ENCODE assay signal across 8 cellular contexts in genomic region chrX:119015407-119016242, GRCh38. TPM values are rescaled to one million over a fixed set of nuclear protein-coding genes. Genes with fewer than 3 reads are reported as not detected.
DNase-seq lines count a peak whose midpoint lies in the region; ATAC-seq and TF ChIP-seq lines count a peak whose summit lies in the region.

No MANE protein-coding gene starts in this region.

- WGBS in smooth muscle cell (ENCODE audit: low lambda C conversion rate), result 56% methylated on average over 7 of the region's 7 CpGs

- H3K27me3 Mint-ChIP-seq in activated CD4-positive, alpha-beta T cell treated with anti-CD3 and anti-CD28 coated beads, Interleukin-2, amount 10 ng/mL, durations not matched to agents 24 days and 14 days, result no peaks in the 10 kb centered on the region

- no peaks in the 10 kb centered on the region for H4K20me1 ChIP-seq in smooth muscle cell (ENCODE audit: low read depth)

- no peak overlapping the region for H3K4me2 ChIP-seq in smooth muscle cell

- no peaks in the 10 kb centered on the region for H3K36me3 ChIP-seq in smooth muscle cell (ENCODE audit: low read depth)

- intact Hi-C loops in activated CD4-positive, alpha-beta T cell treated with anti-CD3 and anti-CD28 coated beads, Interleukin-2, amount 10 ng/mL, durations not matched to agents 24 days and 14 days (cut with micrococcal nuclease), result no loop called here

- H3K27ac ChIP-seq in smooth muscle cell (ENCODE audit: low read depth), result no peak overlapping the region

- no peak overlapping the region for H2AFZ ChIP-seq in smooth muscle cell (ENCODE audit: low read depth)

- H3K4me1 Mint-ChIP-seq in activated CD4-positive, alpha-beta T cell treated with anti-CD3 and anti-CD28 coated beads, Interleukin-2, amount 10 ng/mL, durations not matched to agents 24 days and 14 days, result peaks cover 11% of the 10 kb centered on the region

- no peaks in the 10 kb centered on the region for H3K9me3 Mint-ChIP-seq in activated CD4-positive, alpha-beta T cell treated with anti-CD3 and anti-CD28 coated beads, Interleukin-2, amount 10 ng/mL, durations not matched to agents 24 days and 14 days

- no peaks in the 10 kb centered on the region for H3F3A ChIP-seq in smooth muscle cell (ENCODE audit: low read depth)

- peak; percentile 88 for ATAC-seq in HG03521 (IDR thresholded peaks at IDR 0.05; ENCODE audit: unreplicated experiment)
- ATAC-seq in stimulated activated naive CD8-positive, alpha-beta T cell treated with anti-CD3 and anti-CD28 coated beads, Interleukin-15, Interleukin-2, amounts not matched to agents 100 U/mL and 50 U/mL, for 24 hours, result peak; percentile 91

- H3K36me3 Mint-ChIP-seq in activated CD4-positive, alpha-beta T cell treated with anti-CD3 and anti-CD28 coated beads, Interleukin-2, amount 10 ng/mL, durations not matched to agents 24 days and 14 days (ENCODE audit: low read depth), result no peaks in the 10 kb centered on the region

- no peak overlapping the region for H3K4me3 ChIP-seq in smooth muscle cell

- TF ChIP-seq CTCF in GM20000 (IDR thresholded peaks at IDR 0.05; ENCODE audit: extremely low read depth, missing control alignments) (no peak), smooth muscle cell (IDR thresholded peaks at IDR 0.05; ENCODE audit: borderline replicate concordance, insufficient read depth, poor library complexity, severe bottlenecking) (no peak)

- H3K4me1 ChIP-seq in smooth muscle cell (ENCODE audit: low read depth), result no peaks in the 10 kb centered on the region

- DNase-seq in ELR (ENCODE audit: low read depth) (peak; percentile 95), GM20000 (ENCODE audit: low spot score) (peak; percentile 22), hepatic stellate cell (ENCODE audit: low spot score) (peak; percentile 6), smooth muscle cell (lab: John Stamatoyannopoulos, UW; ENCODE audit: unreplicated experiment) (no peak)
- peak; percentile 58 for DNase-seq in activated CD4-positive, alpha-beta T cell treated with anti-CD3 and anti-CD28 coated beads, Interleukin-2, amount 10 ng/mL, durations not matched to agents 24 days and 14 days
- DNase-seq in stimulated activated naive CD8-positive, alpha-beta T cell treated with anti-CD3 and anti-CD28 coated beads, Interleukin-15, Interleukin-2, amounts not matched to agents 100 U/mL and 50 U/mL, for 24 hours, result peak; percentile 41
- no peak for DNase-seq in central memory CD4-positive, alpha-beta T cell

- H3K9me3 ChIP-seq in smooth muscle cell (replicated peaks; ENCODE audit: low read depth), result no peaks in the 10 kb centered on the region

- peak overlapping the region; percentile 62 for H3K27ac Mint-ChIP-seq in activated CD4-positive, alpha-beta T cell treated with anti-CD3 and anti-CD28 coated beads, Interleukin-2, amount 10 ng/mL, durations not matched to agents 24 days and 14 days

- peak overlapping the region; percentile 15 for H3K4me3 Mint-ChIP-seq in activated CD4-positive, alpha-beta T cell treated with anti-CD3 and anti-CD28 coated beads, Interleukin-2, amount 10 ng/mL, durations not matched to agents 24 days and 14 days

- H3K9ac ChIP-seq in smooth muscle cell (ENCODE audit: low read depth), result no peak overlapping the region

- no peaks in the 10 kb centered on the region for H3K27me3 ChIP-seq in smooth muscle cell (ENCODE audit: low read depth)

- no peaks in the 10 kb centered on the region for H3K79me2 ChIP-seq in smooth muscle cell (ENCODE audit: low read depth)

RNA-seq across cellular contexts. Expression of gene LONRF3, which starts 41.2 kb away (rescaled TPM):
- 0.66 and 0.75 TPM in 2 replicates for total RNA-seq in activated CD4-positive, alpha-beta T cell treated with anti-CD3 and anti-CD28 coated beads, Interleukin-2, amount 10 ng/mL, durations not matched to agents 24 days and 14 days
- total RNA-seq in smooth muscle cell, result 0.36 TPM in 1 of 2 replicates, not detected in the other
- polyA plus RNA-seq in smooth muscle cell, result 0.53 TPM in 1 of 2 replicates, not detected in the other

RNA-seq across cellular contexts. Expression of gene CT47C1, which starts 57.2 kb away (rescaled TPM):
- total RNA-seq in activated CD4-positive, alpha-beta T cell treated with anti-CD3 and anti-CD28 coated beads, Interleukin-2, amount 10 ng/mL, durations not matched to agents 24 days and 14 days, result not detected in 2 replicates
- not detected in 2 replicates for total RNA-seq in smooth muscle cell
- polyA plus RNA-seq in smooth muscle cell, result not detected in 2 replicates

Comparison
In these comparisons a context has a peak if more than half of its experiments do, and no peak if none do; other contexts are left out.
1. DNase-seq: peak in ELR (single experiment), GM20000 (single experiment), activated CD4-positive, alpha-beta T cell treated with anti-CD3 and anti-CD28 coated beads, Interleukin-2, amount 10 ng/mL, durations not matched to agents 24 days and 14 days (single experiment), hepatic stellate cell (single experiment) and stimulated activated naive CD8-positive, alpha-beta T cell treated with anti-CD3 and anti-CD28 coated beads, Interleukin-15, Interleukin-2, amounts not matched to agents 100 U/mL and 50 U/mL, for 24 hours (single experiment); none in central memory CD4-positive, alpha-beta T cell (single experiment) and smooth muscle cell (single experiment).